In the genomic region with DNA sequence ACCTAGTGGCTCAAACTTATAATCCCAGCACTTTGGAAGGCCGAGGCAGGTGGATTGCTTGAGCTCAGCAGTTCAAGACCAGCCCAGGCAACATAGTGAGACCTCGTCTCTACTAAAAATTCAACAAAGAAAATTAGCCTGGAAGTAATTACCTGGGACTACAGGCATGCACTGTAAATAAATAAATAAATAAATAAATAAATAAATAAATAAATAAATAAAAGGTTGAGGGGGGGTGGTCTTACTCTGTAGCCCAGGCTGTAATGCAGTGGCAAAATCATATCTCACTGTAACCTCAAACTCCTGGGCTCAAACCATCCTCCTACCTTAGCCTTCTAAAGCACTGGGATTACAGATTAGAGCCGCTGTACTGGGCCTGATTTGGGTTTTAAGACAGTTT, we compare ENCODE assay signal across 22 cellular contexts. TPM values are rescaled to one million over a fixed set of nuclear protein-coding genes. Genes with fewer than 3 reads are reported as not detected.
A peak's percentile ranks its signal among the peaks of the same experiment; 100 is the strongest.
DNase-seq lines count a peak whose midpoint lies in the region; ATAC-seq and TF ChIP-seq lines count a peak whose summit lies in the region.
"Had no signal": no experiment of that assay in that cellular context is flagged by ENCODE, and none has a peak within 500 bp of the region (broad histone marks: within the 10 kb centered on the region; RNA-seq: fewer than 3 reads in every experiment).

No MANE protein-coding gene starts in this region.

- intact Hi-C loops in left ventricle myocardium inferior (cut with micrococcal nuclease): no loop called here
- intact Hi-C loops in left cardiac atrium (cut with DNase I): no loop called here
- intact Hi-C loops in Panc1 (cut with micrococcal nuclease; ENCODE audit: unreplicated experiment): no loop called here
- intact Hi-C loops in psoas muscle (cut with DNase I): no loop called here

- POLR2A ChIA-PET in Panc1 (lab: Charles Lee): no interaction called here

- H3K27me3 ChIP-seq in left ventricle myocardium inferior (ENCODE audit: low read depth) (no peaks in the 10 kb centered on the region), Panc1 (ENCODE audit: control insufficient read depth, insufficient read depth, low read length) (no peaks in the 10 kb centered on the region), psoas muscle (ENCODE audit: insufficient read depth in 3 of 3, low read length in 2 of 3) (no peaks in the 10 kb centered on the region)
- H3K27me3 ChIP-seq: BE2C; BLaER1 treated with 17β-estradiol and CSF1 and Interleukin-3, amounts not matched to agents 10 nM and 100 nM had no signal

- in situ Hi-C loops in Panc1 (cut with HindIII; ENCODE audit: low pct_unique_long_range_greater_than_20kb, low sequenced_read_pairs): no loop called here

- no peak for TF ChIP-seq CTCF in left ventricle myocardium inferior (IDR thresholded peaks at IDR 0.05; ENCODE audit: borderline replicate concordance)
- TF ChIP-seq CTCF in Panc1 (IDR thresholded peaks at IDR 0.05): no peak
- TF ChIP-seq CTCF in psoas muscle (IDR thresholded peaks at IDR 0.05): no peak

- H3K4me1 ChIP-seq in left ventricle myocardium inferior (peaks cover 77% of the 10 kb centered on the region), Panc1 (ENCODE audit: control insufficient read depth, insufficient read depth, low read length) (no peaks in the 10 kb centered on the region), psoas muscle (peaks cover 13% of the 10 kb centered on the region)
- H3K4me1 ChIP-seq: BE2C had no signal

- no peaks in the 10 kb centered on the region for H3K36me3 ChIP-seq in left ventricle myocardium inferior
- H3K36me3 ChIP-seq in Panc1 (ENCODE audit: control insufficient read depth, insufficient read depth, low read length): no peaks in the 10 kb centered on the region
- no peaks in the 10 kb centered on the region for H3K36me3 ChIP-seq in psoas muscle (ENCODE audit: insufficient read depth in 1 of 2, low read depth in 1 of 2)
- H3K36me3 ChIP-seq: HAP-1 had no signal

- H3K27ac ChIP-seq in left ventricle myocardium inferior (replicated peaks) (peak overlapping the region; percentile 68), Panc1 (ENCODE audit: low read length) (no peak overlapping the region), psoas muscle (peak overlapping the region; percentile 37)
- H3K27ac ChIP-seq: 22Rv1; BLaER1 treated with 17β-estradiol and CSF1 and Interleukin-3, amounts not matched to agents 10 nM and 100 nM had no signal

- H3K4me3 ChIP-seq in left ventricle myocardium inferior (no peak overlapping the region), Panc1 (ENCODE audit: low read depth in 2 of 2, low read length in 2 of 2) (no peak overlapping the region), psoas muscle (no peak overlapping the region)
- H3K4me3 ChIP-seq: BLaER1 treated with 17β-estradiol and CSF1 and Interleukin-3, amounts not matched to agents 10 nM and 100 nM; GM12878; HAP-1 had no signal

- H3K9me3 ChIP-seq in left ventricle myocardium inferior (replicated peaks) (no peaks in the 10 kb centered on the region), Panc1 (ENCODE audit: control insufficient read depth, insufficient read depth, low read depth, low read length) (no peaks in the 10 kb centered on the region), psoas muscle (no peaks in the 10 kb centered on the region)
- H3K9me3 ChIP-seq: HAP-1 had no signal

- CTCF ChIA-PET in Panc1 (lab: Charles Lee): no interaction called here

- no TSS peak for BruUV-seq in Panc1 (replicated peaks; lab: Mats Ljungman, UMichigan)

- ATAC-seq in left cardiac atrium (no peak), Panc1 (0 out of 2 replicates have a peak, but pooled peaks have one; percentile 42), psoas muscle (no peak), GM19452 (IDR thresholded peaks at IDR 0.05; ENCODE audit: unreplicated experiment) (no peak)
- ATAC-seq: GM12878 had no signal

- DNase-seq in NCI-H82 (lab: John Stamatoyannopoulos, UW) (peak; percentile 4), NCI-H82 treated with DMSO at 0.1 percent for 48 hours (lab: John Stamatoyannopoulos, UW; ENCODE audit: unreplicated experiment) (no peak), left ventricle myocardium inferior (no peak), left cardiac atrium (no peak), Panc1 (ENCODE audit: low read depth, low spot score) (no peak), psoas muscle (no peak), hepatic stellate cell (ENCODE audit: low spot score) (no peak)
- DNase-seq: ACHN; AML-193; BE2C; CD4-positive, alpha-beta T cell; CD8-positive, alpha-beta memory T cell; DMS 273 treated with DMSO at 0.1 percent for 48 hours; DMS79; EL; GDM1; GOT3 had no signal

- WGBS in psoas muscle, 3 donors: 92 to 98% (median 97%) methylated on average over 3 of the region's 3 CpGs

RNA-seq across cellular contexts. Expression of a gene that starts 50.5 kb away (rescaled TPM):
- 29.1 TPM for total RNA-seq in left ventricle myocardium inferior
- 10 to 100 TPM; 21.6 to 22.6 TPM for total RNA-seq in left cardiac atrium
- 34.3 TPM for total RNA-seq in Panc1 (2021; ENCODE audit: unreplicated experiment)
- 31.4 TPM for polyA plus RNA-seq in Panc1 (2012; ENCODE audit: insufficient read length)
- total RNA-seq in psoas muscle: 10 to 100 TPM; 15.7 to 19.3 (median 17.7) TPM
- polyA plus RNA-seq in psoas muscle: 10 to 100 TPM; 15.1 to 33.9 (median 28.7) TPM
